ENCODE assay signal across 1 cellular context in genomic region chr3:50262200-50262599, GRCh38.
A peak's percentile ranks its signal among the peaks of the same experiment; 100 is the strongest.
TF ChIP-seq lines count a peak whose summit lies in the region.

No MANE protein-coding gene starts in this region.

TF ChIP-seq in K562, 482 proteins besides CTCF, POLR2A, EP300 and RAD21:
- peak; percentile 78 for TF ChIP-seq ZNF121 (CRISPR knock-in tag; conservative IDR thresholded peaks at IDR 0.05)
